1 cellular context compared by ENCODE assay signal in genomic region chr19:46000497-46001246, GRCh38.
TF ChIP-seq lines count a peak whose summit lies in the region.

No MANE protein-coding gene starts in this region.

TF ChIP-seq in GM23338, 12 proteins besides CTCF, POLR2A, EP300 and RAD21 (continued from another document):
- TF ChIP-seq ZNF462 (CRISPR knock-in tag; IDR thresholded peaks at IDR 0.05) (no peak), POLR2AphosphoS5 (IDR thresholded peaks at IDR 0.05; ENCODE audit: low read depth) (no peak), REST (IDR thresholded peaks at IDR 0.05; ENCODE audit: unreplicated experiment) (no peak), EZH2phosphoT487 (IDR thresholded peaks at IDR 0.05; ENCODE audit: unreplicated experiment) (no peak), NANOG (IDR thresholded peaks at IDR 0.05; ENCODE audit: borderline replicate concordance) (no peak), JUNB (IDR thresholded peaks at IDR 0.05; ENCODE audit: unreplicated experiment) (no peak), ZNF114 (CRISPR knock-in tag; IDR thresholded peaks at IDR 0.05) (no peak)
